20 cellular contexts compared by ENCODE assay signal in genomic region chr17:81383504-81384421, GRCh38. TPM values are rescaled to one million over a fixed set of nuclear protein-coding genes. Genes with fewer than 3 reads are reported as not detected.
DNase-seq lines count a peak whose midpoint lies in the region; ATAC-seq and TF ChIP-seq lines count a peak whose summit lies in the region.
"Had no signal": no experiment of that assay in that cellular context is flagged by ENCODE, and none has a peak within 500 bp of the region (broad histone marks: within the 10 kb centered on the region; RNA-seq: fewer than 3 reads in every experiment).

No MANE protein-coding gene starts in this region.

- intact Hi-C loops in Right ventricle myocardium inferior (cut with DNase I): no loop called here
- intact Hi-C loops in heart right ventricle (cut with DNase I): loop anchor here in 1 of 10 donors (10.0 kb wide), 1 partner anchor 89 kb away; the partner anchor contains the start of gene SLC38A10

- DNase-seq in Right ventricle myocardium inferior (ENCODE audit: missing footprints): peak; percentile 66
- DNase-seq in heart right ventricle: no peak
- peak in 2 of 61 donors; percentile 38 to 52 for DNase-seq in caudate nucleus (lab: John Stamatoyannopoulos, UW)
- DNase-seq in superior temporal gyrus (ENCODE audit: extremely low spot score): peak; percentile 24
- DNase-seq in stimulated activated CD4-positive, alpha-beta T cell treated with anti-CD3 and anti-CD28 coated beads, Interleukin-4, amount 100 ng/mL, for 4 hours: no peak
- DNase-seq in activated CD4-positive, alpha-beta T cell treated with anti-CD3 and anti-CD28 coated beads, Interleukin-2, amount 10 ng/mL, durations not matched to agents 7 days and 5 days: no peak
- DNase-seq in NCI-H146 (lab: John Stamatoyannopoulos, UW): no peak
- DNase-seq: AML-193, HCEC 1CT, NCI-H1105 treated with DMSO at 0.1 percent for 48 hours, NCI-H1694 treated with DMSO at 0.1 percent for 48 hours, NCI-H2107, NCI-H2227 treated with DMSO at 0.1 percent for 48 hours, NCI-H510A treated with DMSO at 0.1 percent for 48 hours, NCI-H82, OCI-M1 had no signal

- H3K9me3 Mint-ChIP-seq in activated CD4-positive, alpha-beta T cell treated with anti-CD3 and anti-CD28 coated beads, Interleukin-2, amount 10 ng/mL, durations not matched to agents 7 days and 5 days: no peaks in the 10 kb centered on the region
- H3K9me3 Mint-ChIP-seq: GM23338 had no signal

- H3K27ac ChIP-seq in heart right ventricle (no peak overlapping the region), caudate nucleus (ENCODE audit: low read depth, low read length) (peak overlapping the region; percentile 98), layer of hippocampus (ENCODE audit: low read depth, low read length) (peak overlapping the region; percentile 98)
- H3K27ac ChIP-seq: 22Rv1, C4-2B had no signal

- no peak overlapping the region for H3K27ac Mint-ChIP-seq in activated CD4-positive, alpha-beta T cell treated with anti-CD3 and anti-CD28 coated beads, Interleukin-2, amount 10 ng/mL, durations not matched to agents 7 days and 5 days
- H3K27ac Mint-ChIP-seq: GM23338 had no signal

- CTCF ChIA-PET in activated CD4-positive, alpha-beta T cell treated with anti-CD3 and anti-CD28 coated beads, Interleukin-2, amount 10 ng/mL, durations not matched to agents 7 days and 5 days (lab: Charles Lee): no interaction called here

- H3K4me1 ChIP-seq in heart right ventricle: peaks cover 11 to 31% (median 23%) of the 10 kb centered on the region in 9 donors

- no peaks in the 10 kb centered on the region for H3K9me3 ChIP-seq in heart right ventricle

- ATAC-seq in Right ventricle myocardium inferior (no peak), heart right ventricle (no peak)
- ATAC-seq: GM23338 had no signal

- no peak overlapping the region for H3K4me3 ChIP-seq in heart right ventricle
- H3K4me3 ChIP-seq: GM23338 had no signal

- no peaks in the 10 kb centered on the region for H3K36me3 ChIP-seq in heart right ventricle

- POLR2A ChIA-PET in activated CD4-positive, alpha-beta T cell treated with anti-CD3 and anti-CD28 coated beads, Interleukin-2, amount 10 ng/mL, durations not matched to agents 7 days and 5 days (lab: Charles Lee): no interaction called here

- WGBS in heart right ventricle, 2 donors: 93 to 94% methylated on average over 32 of the region's 32 CpGs

- no peaks in the 10 kb centered on the region for H3K36me3 Mint-ChIP-seq in activated CD4-positive, alpha-beta T cell treated with anti-CD3 and anti-CD28 coated beads, Interleukin-2, amount 10 ng/mL, durations not matched to agents 7 days and 5 days (ENCODE audit: low read depth)

- H3K27me3 Mint-ChIP-seq in activated CD4-positive, alpha-beta T cell treated with anti-CD3 and anti-CD28 coated beads, Interleukin-2, amount 10 ng/mL, durations not matched to agents 7 days and 5 days: peaks cover 29% of the 10 kb centered on the region

- TF ChIP-seq CTCF in heart right ventricle (IDR thresholded peaks at IDR 0.05): no peak

- H3K27me3 ChIP-seq in heart right ventricle (peaks cover 0 to 30% (median 0%) of the 10 kb centered on the region in 7 donors), layer of hippocampus (ENCODE audit: control insufficient read depth, insufficient read depth, low read length) (peaks cover 2% of the 10 kb centered on the region)

- no peak overlapping the region for H3K4me3 Mint-ChIP-seq in activated CD4-positive, alpha-beta T cell treated with anti-CD3 and anti-CD28 coated beads, Interleukin-2, amount 10 ng/mL, durations not matched to agents 7 days and 5 days
- H3K4me3 Mint-ChIP-seq: GM23338 had no signal

- no peaks in the 10 kb centered on the region for H3K4me1 Mint-ChIP-seq in activated CD4-positive, alpha-beta T cell treated with anti-CD3 and anti-CD28 coated beads, Interleukin-2, amount 10 ng/mL, durations not matched to agents 7 days and 5 days

RNA-seq across cellular contexts. Expression of gene BAHCC1, which starts 11.5 kb away (rescaled TPM):
- total RNA-seq in Right ventricle myocardium inferior (9.9 TPM), heart right ventricle (10 to 100 TPM in 2 of 10 donors, 1 to 10 TPM in 8; 6.3 to 11.1 (median 9.2) TPM)
- 10 to 100 TPM in 1 of 2 donors, 1 to 10 TPM in 1; 4.8 to 13.1 TPM for polyA plus RNA-seq in heart right ventricle
- not detected for total RNA-seq in activated CD4-positive, alpha-beta T cell treated with anti-CD3 and anti-CD28 coated beads, Interleukin-2, amount 10 ng/mL, durations not matched to agents 7 days and 5 days

Comparison
In these comparisons a context has a peak if more than half of its experiments do, and no peak if none do; other contexts are left out.
1. DNase-seq: peak in Right ventricle myocardium inferior (single experiment) and superior temporal gyrus (single experiment); none in heart right ventricle (0 of 2), stimulated activated CD4-positive, alpha-beta T cell treated with anti-CD3 and anti-CD28 coated beads, Interleukin-4, amount 100 ng/mL, for 4 hours (0 of 2), activated CD4-positive, alpha-beta T cell treated with anti-CD3 and anti-CD28 coated beads, Interleukin-2, amount 10 ng/mL, durations not matched to agents 7 days and 5 days (single experiment) and NCI-H146 (single experiment).
2. H3K27ac ChIP-seq: peak in caudate nucleus (single experiment) and layer of hippocampus (single experiment); none in heart right ventricle (0 of 10).
3. RNA of gene BAHCC1, which starts 11.5 kb away (total RNA-seq): 9.9 TPM in Right ventricle myocardium inferior (single experiment) and 6.3 to 11.1 TPM in heart right ventricle; not detected in activated CD4-positive, alpha-beta T cell treated with anti-CD3 and anti-CD28 coated beads, Interleukin-2, amount 10 ng/mL, durations not matched to agents 7 days and 5 days; every median in the first group is over 4 times any median in the second.